Comparison of ENCODE assay signal across 13 cellular contexts in genomic region chr6:128098000-128098581, GRCh38.
A peak's percentile ranks its signal among the peaks of the same experiment; 100 is the strongest.
DNase-seq lines count a peak whose midpoint lies in the region; ATAC-seq and TF ChIP-seq lines count a peak whose summit lies in the region.
"Had no signal": no experiment of that assay in that cellular context is flagged by ENCODE, and none has a peak within 500 bp of the region (broad histone marks: within the 10 kb centered on the region; RNA-seq: fewer than 3 reads in every experiment).

No MANE protein-coding gene starts in this region.

- peak; percentile 54 for ATAC-seq in HG02642 (IDR thresholded peaks at IDR 0.05; ENCODE audit: poor library complexity, unreplicated experiment)
- ATAC-seq: left lung had no signal

- TF ChIP-seq CTCF in esophagus muscularis mucosa (IDR thresholded peaks at IDR 0.05) (no peak), endodermal cell (conservative IDR thresholded peaks at IDR 0.05) (no peak)

- H3K4me1 Mint-ChIP-seq in endodermal cell, result peaks cover 10% of the 10 kb centered on the region

- H3K9me3 ChIP-seq in esophagus muscularis mucosa (no peaks in the 10 kb centered on the region), endodermal cell (ENCODE audit: control insufficient read depth, low read length) (no peaks in the 10 kb centered on the region)
- H3K9me3 ChIP-seq: left lung had no signal

- H3K27me3 ChIP-seq in esophagus muscularis mucosa, result no peaks in the 10 kb centered on the region
- H3K27me3 ChIP-seq in endodermal cell (ENCODE audit: control insufficient read depth, insufficient read depth, low read length, poor library complexity, severe bottlenecking), result no peaks in the 10 kb centered on the region
- H3K27me3 ChIP-seq: left lung had no signal

- H3K9me3 Mint-ChIP-seq in endodermal cell, result no peaks in the 10 kb centered on the region

- H3K27ac Mint-ChIP-seq in endodermal cell, result no peak overlapping the region

- DNase-seq in NCI-H1694 treated with DMSO at 0.1 percent for 48 hours (lab: John Stamatoyannopoulos, UW), result peak; percentile 6
- no peak for DNase-seq in NCI-H1694 (lab: John Stamatoyannopoulos, UW)
- DNase-seq in RPMI7951 (ENCODE audit: low read depth), result peak; percentile 29
- DNase-seq in iris pigment epithelial cell (ENCODE audit: low read depth), result peak; percentile 10
- DNase-seq in C1 segment of cervical spinal cord (lab: John Stamatoyannopoulos, UW), result no peak
- no peak for DNase-seq in esophagus muscularis mucosa (ENCODE audit: extremely low spot score)
- no peak for DNase-seq in endodermal cell
- DNase-seq: activated naive CD4-positive, alpha-beta T cell treated with Interleukin-2 at 50 U/mL for 16 hours; left lung; SIG-M5; WERI-Rb-1 had no signal

- intact Hi-C loops in esophagus muscularis mucosa (cut with DNase I), result no loop called here

- H3K4me3 ChIP-seq in esophagus muscularis mucosa, result no peak overlapping the region
- no peak overlapping the region for H3K4me3 ChIP-seq in endodermal cell (ENCODE audit: low read length)
- H3K4me3 ChIP-seq: coronary artery, left lung had no signal

- no peak overlapping the region for H3K9ac ChIP-seq in endodermal cell (ENCODE audit: extremely low read depth, low read length, poor library complexity, severe bottlenecking)

- no peak overlapping the region for H3K4me3 Mint-ChIP-seq in endodermal cell

- WGBS in esophagus muscularis mucosa, result 33% methylated on average over 2 of the region's 2 CpGs
- WGBS in endodermal cell (ENCODE audit: insufficient coverage in 1 of 2, insufficient read length in 1 of 2), 2 experiments, result 93 to 100% methylated on average over 2 of the region's 2 CpGs

- TF ChIP-seq POLR2A in esophagus muscularis mucosa (IDR thresholded peaks at IDR 0.05; ENCODE audit: low read depth), result no peak

- H3K27ac ChIP-seq in esophagus muscularis mucosa (replicated peaks in 1 of 4) (no peak overlapping the region), endodermal cell (ENCODE audit: low read depth, low read length) (no peak overlapping the region)
- H3K27ac ChIP-seq: coronary artery, left lung, WERI-Rb-1 had no signal

- H3K4me1 ChIP-seq in esophagus muscularis mucosa (peaks cover 11 to 13% (median 12%) of the 10 kb centered on the region in 4 donors), endodermal cell (ENCODE audit: control insufficient read depth, insufficient read depth, low read length) (no peaks in the 10 kb centered on the region)
- H3K4me1 ChIP-seq: left lung had no signal

- H3K27me3 Mint-ChIP-seq in endodermal cell (ENCODE audit: insufficient read depth), result no peaks in the 10 kb centered on the region

- TF ChIP-seq EP300 in esophagus muscularis mucosa (IDR thresholded peaks at IDR 0.05), result no peak

- H3K36me3 Mint-ChIP-seq in endodermal cell (ENCODE audit: low read depth), result no peaks in the 10 kb centered on the region

- H3K36me3 ChIP-seq in esophagus muscularis mucosa, result no peaks in the 10 kb centered on the region
- H3K36me3 ChIP-seq in endodermal cell (ENCODE audit: control insufficient read depth, insufficient read depth, low read length), result no peaks in the 10 kb centered on the region
- H3K36me3 ChIP-seq: left lung, WERI-Rb-1 had no signal

Comparison
In these comparisons a context has a peak if more than half of its experiments do, and no peak if none do; other contexts are left out.
1. DNase-seq: peak in NCI-H1694 treated with DMSO at 0.1 percent for 48 hours (single experiment), RPMI7951 (single experiment) and iris pigment epithelial cell (single experiment); none in NCI-H1694 (single experiment), C1 segment of cervical spinal cord (0 of 14), esophagus muscularis mucosa (single experiment) and endodermal cell (single experiment).